ENCODE assay signal across 9 cellular contexts in genomic region chr15:67834593-67835348, GRCh38. TPM values are rescaled to one million over a fixed set of nuclear protein-coding genes. Genes with fewer than 3 reads are reported as not detected.
A peak's percentile ranks its signal among the peaks of the same experiment; 100 is the strongest.
DNase-seq lines count a peak whose midpoint lies in the region; ATAC-seq and TF ChIP-seq lines count a peak whose summit lies in the region.
"Had no signal": no experiment of that assay in that cellular context is flagged by ENCODE, and none has a peak within 500 bp of the region (broad histone marks: within the 10 kb centered on the region; RNA-seq: fewer than 3 reads in every experiment).

No MANE protein-coding gene starts in this region.

- no peaks in the 10 kb centered on the region for H3K36me3 ChIP-seq in mesodermal cell (ENCODE audit: control insufficient read depth, insufficient read depth, low read length)

- ATAC-seq in left cardiac atrium: no peak
- no peak for ATAC-seq in GM21717 (IDR thresholded peaks at IDR 0.05; ENCODE audit: unreplicated experiment)
- ATAC-seq in GM18505 (IDR thresholded peaks at IDR 0.05; ENCODE audit: unreplicated experiment): no peak

- no peaks in the 10 kb centered on the region for H3K9me3 ChIP-seq in mesodermal cell (ENCODE audit: control insufficient read depth, low read length)

- intact Hi-C loops in cardiac septum (cut with DNase I): loop anchor here (5.0 to 10.0 kb wide), 3 partner anchors 312 to 890 kb away; partner anchors contain the start of gene C15orf61
- intact Hi-C loops in left cardiac atrium (cut with DNase I): loop anchor here (5.0 to 10.0 kb wide), 4 partner anchors 312 to 890 kb away; partner anchors contain the start of gene C15orf61 (in 1 of the 2)

- no peak for TF ChIP-seq POLR2A in GM18505 (IDR thresholded peaks at IDR 0.05; ENCODE audit: borderline replicate concordance, extremely low read depth, insufficient read depth, insufficient read length)

- H3K36me3 Mint-ChIP-seq in type B pancreatic cell: no peaks in the 10 kb centered on the region

- peaks cover 25% of the 10 kb centered on the region for H3K4me1 Mint-ChIP-seq in type B pancreatic cell (ENCODE audit: unreplicated experiment)

- in situ Hi-C loops in astrocyte of the cerebellum (cut with HindIII; ENCODE audit: low sequenced_read_pairs): no loop called here

- no peaks in the 10 kb centered on the region for H3K9me3 Mint-ChIP-seq in type B pancreatic cell

- peak overlapping the region; percentile 86 for H3K4me3 Mint-ChIP-seq in type B pancreatic cell

- DNase-seq in cardiac septum (ENCODE audit: low spot score): peak; percentile 72
- DNase-seq in left cardiac atrium: no peak
- DNase-seq in astrocyte of the cerebellum (ENCODE audit: low read depth): no peak
- DNase-seq in type B pancreatic cell (ENCODE audit: extremely low spot score, unreplicated experiment): no peak
- no peak for DNase-seq in COLO668 (lab: John Stamatoyannopoulos, UW; ENCODE audit: unreplicated experiment)

- TF ChIP-seq CTCF in astrocyte of the cerebellum (IDR thresholded peaks at IDR 0.05; ENCODE audit: low read depth, low read length, missing control alignments): no peak
- no peak for TF ChIP-seq CTCF in type B pancreatic cell (conservative IDR thresholded peaks at IDR 0.05)

- peaks cover 83% of the 10 kb centered on the region for H3K27me3 Mint-ChIP-seq in type B pancreatic cell

- 1% methylated on average over 55 to 56 of the region's 60 CpGs for WGBS in mesodermal cell (ENCODE audit: insufficient coverage in 2 of 2), 2 experiments

- no peak overlapping the region for H3K27ac ChIP-seq in mesodermal cell (ENCODE audit: low read depth, low read length, severe bottlenecking)

- peak overlapping the region; percentile 4 for H3K4me3 ChIP-seq in astrocyte of the cerebellum (ENCODE audit: low read depth, low read length)
- H3K4me3 ChIP-seq in mesodermal cell (ENCODE audit: extremely low read depth, insufficient read depth, low read length, poor library complexity, severe bottlenecking): peak overlapping the region; percentile 28

- H3K4me1 ChIP-seq in mesodermal cell (ENCODE audit: control insufficient read depth, insufficient read depth, low read length, poor library complexity, severe bottlenecking): peaks cover 12% of the 10 kb centered on the region

- no peak overlapping the region for H3K27ac Mint-ChIP-seq in type B pancreatic cell

RNA-seq across cellular contexts. Expression of gene RNU6-1, which starts 5.1 kb away (rescaled TPM):
- not detected for total RNA-seq in cardiac septum
- total RNA-seq in left cardiac atrium: not detected
- polyA plus RNA-seq in mesodermal cell (2013, experiment 1 of 2): under 0.01 TPM
- under 0.01 TPM for polyA plus RNA-seq in mesodermal cell (2013, experiment 2 of 2)
- total RNA-seq in type B pancreatic cell (ENCODE audit: low replicate concordance): not detected in 2 replicates
- total RNA-seq: renal cortical epithelial cell had no signal

RNA-seq across cellular contexts. Expression of gene SKOR1, which starts 9.5 kb away (rescaled TPM):
- total RNA-seq in cardiac septum (0.24 TPM), left cardiac atrium (under 1 TPM; 0.09 to 0.29 TPM), type B pancreatic cell (ENCODE audit: low replicate concordance) (0.29 and 0.65 TPM in 2 replicates)
- polyA plus RNA-seq in mesodermal cell (2013, experiment 1 of 2): 0.26 TPM
- 0.20 TPM for polyA plus RNA-seq in mesodermal cell (2013, experiment 2 of 2)
